1 cellular context compared by ENCODE assay signal in the genomic region with DNA sequence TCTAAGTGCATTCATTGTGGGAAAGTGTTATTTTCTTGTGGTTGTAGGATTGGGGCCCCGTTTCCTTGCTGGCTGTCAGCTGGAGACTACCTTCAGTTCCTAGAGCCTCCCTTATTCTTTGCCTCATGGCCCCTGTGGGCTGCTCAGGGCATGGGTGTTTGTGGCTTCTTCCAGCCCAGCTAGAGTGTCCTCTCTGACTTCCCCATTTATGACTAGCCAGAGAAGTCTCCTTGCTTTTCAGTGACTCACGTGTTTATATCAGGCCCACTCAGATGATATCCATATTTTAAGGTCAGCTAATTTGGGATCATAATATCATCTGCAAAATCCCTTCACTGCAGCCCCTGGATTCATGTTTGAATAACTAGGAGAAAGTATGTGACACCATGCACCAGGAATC.
TF ChIP-seq lines count a peak whose summit lies in the region.

No MANE protein-coding gene starts in this region.

TF ChIP-seq in endothelial cell of umbilical vein, 7 proteins besides CTCF, POLR2A, EP300 and RAD21:
- TF ChIP-seq FOS (IDR thresholded peaks at IDR 0.05; ENCODE audit: borderline replicate concordance, insufficient read depth, low read length) (no peak), POLR2AphosphoS5 (IDR thresholded peaks at IDR 0.05; ENCODE audit: insufficient read depth, low read depth, low read length) (no peak), MYC (IDR thresholded peaks at IDR 0.05; ENCODE audit: low read depth, low read length) (no peak), GATA2 (IDR thresholded peaks at IDR 0.05; ENCODE audit: insufficient read depth, insufficient read length, low read depth, low read length) (no peak), EZH2 (IDR thresholded peaks at IDR 0.05; ENCODE audit: borderline replicate concordance, low read depth, low read length, severe bottlenecking) (no peak), JUN (IDR thresholded peaks at IDR 0.05; ENCODE audit: borderline replicate concordance, insufficient read depth, insufficient read length, low read depth) (no peak)
- TF ChIP-seq, protein P1, sequence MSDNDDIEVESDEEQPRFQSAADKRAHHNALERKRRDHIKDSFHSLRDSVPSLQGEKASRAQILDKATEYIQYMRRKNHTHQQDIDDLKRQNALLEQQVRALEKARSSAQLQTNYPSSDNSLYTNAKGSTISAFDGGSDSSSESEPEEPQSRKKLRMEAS (IDR thresholded peaks at IDR 0.05; ENCODE audit: insufficient read depth, insufficient read length), result no peak
